8 cellular contexts compared by ENCODE assay signal in the genomic region with DNA sequence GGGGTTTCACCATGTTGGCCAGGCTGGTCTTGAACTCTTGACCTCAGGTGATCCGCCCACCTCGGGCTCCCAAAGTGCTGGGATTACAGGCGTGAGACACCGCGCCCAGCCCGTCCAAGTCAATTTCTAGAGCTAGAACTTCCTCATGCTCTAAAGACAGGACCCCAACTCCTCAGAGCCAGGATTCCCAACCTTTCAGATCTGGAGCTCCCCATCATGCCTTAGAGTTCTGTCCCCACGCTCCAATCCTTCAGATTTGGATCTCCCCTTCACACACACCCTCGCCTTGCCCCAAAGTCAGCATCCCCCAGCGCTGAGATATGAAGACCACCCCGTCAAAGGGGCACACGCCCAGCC. TPM values are rescaled to one million over a fixed set of nuclear protein-coding genes. Genes with fewer than 3 reads are reported as not detected.
DNase-seq lines count a peak whose midpoint lies in the region; ATAC-seq and TF ChIP-seq lines count a peak whose summit lies in the region.

No MANE protein-coding gene starts in this region.

- H3K4me3 ChIP-seq in Caco-2 (ENCODE audit: low read depth, low read length) (peak overlapping the region; percentile 35), Peyer's patch (peak overlapping the region; percentile 34 to 71 (median 52)), fibroblast of lung (replicated peaks in 1 of 4; ENCODE audit: control extremely low read depth in 1 of 4, insufficient read depth in 1 of 4, low read depth in 3 of 4, low read length in 4 of 4) (peak overlapping the region; percentile 48 to 64 (median 56))

- DNase-seq in Caco-2 (no peak), Peyer's patch (no peak), fibroblast of lung (ENCODE audit: low read depth in 2 of 2) (no peak), progenitor cell of endocrine pancreas (ENCODE audit: low spot score, unreplicated experiment) (no peak), NCI-H187 treated with DMSO at 0.1 percent for 48 hours (lab: John Stamatoyannopoulos, UW) (no peak), middle frontal gyrus (ENCODE audit: extremely low spot score, low spot score) (no peak)
- DNase-seq in stimulated activated naive CD4-positive, alpha-beta T cell (lab: John Stamatoyannopoulos, UW), result no peak

- H3K9me3 Mint-ChIP-seq in Caco-2 (ENCODE audit: unreplicated experiment), result peaks cover 7% of the 10 kb centered on the region
- H3K9me3 Mint-ChIP-seq in progenitor cell of endocrine pancreas (ENCODE audit: low read depth), result no peaks in the 10 kb centered on the region

- H3K79me2 ChIP-seq in fibroblast of lung (ENCODE audit: control insufficient read depth, insufficient read depth, low read length), result no peaks in the 10 kb centered on the region

- no peak for TF ChIP-seq CTCF in Caco-2 (IDR thresholded peaks at IDR 0.05; ENCODE audit: insufficient read depth in 1 of 2, low read depth in 1 of 2, low read length in 1 of 2, severe bottlenecking in 1 of 2, unreplicated experiment in 1 of 2)
- no peak for TF ChIP-seq CTCF in Peyer's patch (IDR thresholded peaks at IDR 0.05)
- no peak for TF ChIP-seq CTCF in fibroblast of lung (conservative IDR thresholded peaks at IDR 0.05 in 1 of 2, IDR thresholded peaks at IDR 0.05 in 1 of 2; ENCODE audit: low read depth in 1 of 2, low read length in 2 of 2)
- TF ChIP-seq CTCF in progenitor cell of endocrine pancreas (IDR thresholded peaks at IDR 0.05; ENCODE audit: unreplicated experiment), result no peak

- ATAC-seq in GM18909 (IDR thresholded peaks at IDR 0.05; ENCODE audit: poor library complexity, unreplicated experiment), result no peak

- no peaks in the 10 kb centered on the region for H3K27me3 ChIP-seq in Caco-2 (replicated peaks; ENCODE audit: control insufficient read depth, insufficient read depth, low read length)
- no peaks in the 10 kb centered on the region for H3K27me3 ChIP-seq in Peyer's patch
- H3K27me3 ChIP-seq in fibroblast of lung (ENCODE audit: control insufficient read depth, insufficient read depth, low read length), result peaks cover 8% of the 10 kb centered on the region

- H3K36me3 ChIP-seq in Caco-2 (ENCODE audit: control insufficient read depth, insufficient read depth, low read length) (no peaks in the 10 kb centered on the region), Peyer's patch (no peaks in the 10 kb centered on the region), fibroblast of lung (ENCODE audit: control insufficient read depth, insufficient read depth, low read length) (no peaks in the 10 kb centered on the region)

- H3K9ac ChIP-seq in fibroblast of lung (ENCODE audit: insufficient read depth, low read length), result peak overlapping the region; percentile 4

- H3K27ac ChIP-seq in Peyer's patch, result peak overlapping the region in 1 of 4 donors; percentile 47
- no peak overlapping the region for H3K27ac ChIP-seq in fibroblast of lung (ENCODE audit: insufficient read depth, low read length)

- intact Hi-C loops in Caco-2 (cut with micrococcal nuclease; ENCODE audit: unreplicated experiment), result no loop called here

- H3K4me1 ChIP-seq in Caco-2 (peaks cover 19% of the 10 kb centered on the region), Peyer's patch (peaks cover 0 to 10% (median 5%) of the 10 kb centered on the region in 4 donors), fibroblast of lung (ENCODE audit: control insufficient read depth, extremely low read depth, insufficient read depth, low read length) (peaks cover 2% of the 10 kb centered on the region)

- H3K27me3 Mint-ChIP-seq in Caco-2 (ENCODE audit: insufficient read depth, unreplicated experiment), result peaks cover 7% of the 10 kb centered on the region
- peaks cover 32% of the 10 kb centered on the region for H3K27me3 Mint-ChIP-seq in progenitor cell of endocrine pancreas

- H3K27ac Mint-ChIP-seq in Caco-2 (ENCODE audit: unreplicated experiment) (no peak overlapping the region), progenitor cell of endocrine pancreas (peak overlapping the region; percentile 30)

- H3K36me3 Mint-ChIP-seq in Caco-2 (ENCODE audit: insufficient read depth, unreplicated experiment), result peaks cover 5% of the 10 kb centered on the region
- no peaks in the 10 kb centered on the region for H3K36me3 Mint-ChIP-seq in progenitor cell of endocrine pancreas (ENCODE audit: insufficient read depth)

- H3K4me2 ChIP-seq in fibroblast of lung (ENCODE audit: extremely low read depth, insufficient read depth, low read length), result peak overlapping the region; percentile 83

- peak overlapping the region; percentile 43 for H2AFZ ChIP-seq in fibroblast of lung (ENCODE audit: low read length)

- H3K9me3 ChIP-seq in Caco-2, result no peaks in the 10 kb centered on the region
- H3K9me3 ChIP-seq in Peyer's patch, result no peaks in the 10 kb centered on the region
- H3K9me3 ChIP-seq in fibroblast of lung (ENCODE audit: control insufficient read depth, insufficient read depth, low read depth, low read length), result no peaks in the 10 kb centered on the region

- no peak for TF ChIP-seq POLR2A in Peyer's patch (IDR thresholded peaks at IDR 0.05)

- peak overlapping the region; percentile 60 for H3K4me3 Mint-ChIP-seq in Caco-2 (ENCODE audit: unreplicated experiment)
- peak overlapping the region; percentile 77 for H3K4me3 Mint-ChIP-seq in progenitor cell of endocrine pancreas (ENCODE audit: low read depth)

- POLR2A ChIA-PET in Caco-2 (lab: Charles Lee), result no interaction called here

- CTCF ChIA-PET in Caco-2 (lab: Charles Lee), result interaction anchor here (1.5 to 1.6 kb wide), 2 partner anchors 66 to 102 kb away, joined by 3 read pairs; no protein-coding TSS in a partner anchor

- H4K20me1 ChIP-seq in fibroblast of lung (ENCODE audit: control insufficient read depth, extremely low read depth, insufficient read depth, low read length), result no peaks in the 10 kb centered on the region

- H3K4me1 Mint-ChIP-seq in Caco-2 (ENCODE audit: low read depth, unreplicated experiment) (peaks cover 13% of the 10 kb centered on the region), progenitor cell of endocrine pancreas (ENCODE audit: low read depth) (peaks cover 9% of the 10 kb centered on the region)

- BruUV-seq in Caco-2 (replicated peaks; lab: Mats Ljungman, UMichigan), result no TSS peak

RNA-seq across cellular contexts. Expression of gene KCTD19, which starts 0.4 kb away (rescaled TPM):
- total RNA-seq in Caco-2 (2022), result not detected in 2 replicates
- not detected for total RNA-seq in Peyer's patch
- under 0.01 and 0.17 TPM in 2 replicates for total RNA-seq in fibroblast of lung
- 0.10 TPM in 1 of 2 replicates, not detected in the other for polyA plus RNA-seq in fibroblast of lung
- polyA plus RNA-seq in fibroblast of lung (2012), result 0.02 and 0.03 TPM in 2 replicates
- not detected in 2 replicates for polyA minus RNA-seq in fibroblast of lung (ENCODE audit: low replicate concordance)
- total RNA-seq in progenitor cell of endocrine pancreas, result 0.14 and 1.4 TPM in 2 replicates

RNA-seq across cellular contexts. Expression of gene LRRC36, which starts 0.5 kb away (rescaled TPM):
- 0.79 TPM in 1 of 2 replicates, not detected in the other for total RNA-seq in Caco-2 (2022)
- total RNA-seq in Peyer's patch, result 1 to 10 TPM in 1 of 4 donors, not detected in 3; 5.1 TPM
- 0.51 and 0.66 TPM in 2 replicates for total RNA-seq in fibroblast of lung
- 0.06 and 0.38 TPM in 2 replicates for polyA plus RNA-seq in fibroblast of lung
- 0.06 and 0.10 TPM in 2 replicates for polyA plus RNA-seq in fibroblast of lung (2012)
- 1.2 TPM in 1 of 2 replicates, not detected in the other for polyA minus RNA-seq in fibroblast of lung (ENCODE audit: low replicate concordance)
- 1.6 and 2.3 TPM in 2 replicates for total RNA-seq in progenitor cell of endocrine pancreas

RNA-seq across cellular contexts. Expression of gene PLEKHG4, which starts 46.8 kb away (rescaled TPM):
- 91.0 and 96.4 TPM in 2 replicates for total RNA-seq in Caco-2 (2022)
- total RNA-seq in Peyer's patch, result 10 to 100 TPM; 12.3 to 16.5 (median 14.0) TPM
- 23.6 and 37.7 TPM in 2 replicates for total RNA-seq in fibroblast of lung
- polyA plus RNA-seq in fibroblast of lung, result 9.9 and 11.5 TPM in 2 replicates
- polyA plus RNA-seq in fibroblast of lung (2012), result 13.2 and 15.2 TPM in 2 replicates
- polyA minus RNA-seq in fibroblast of lung (ENCODE audit: low replicate concordance), result 71.0 and 99.7 TPM in 2 replicates
- 3.3 and 3.8 TPM in 2 replicates for total RNA-seq in progenitor cell of endocrine pancreas
